ENCODE assay signal across 8 cellular contexts in the genomic region with DNA sequence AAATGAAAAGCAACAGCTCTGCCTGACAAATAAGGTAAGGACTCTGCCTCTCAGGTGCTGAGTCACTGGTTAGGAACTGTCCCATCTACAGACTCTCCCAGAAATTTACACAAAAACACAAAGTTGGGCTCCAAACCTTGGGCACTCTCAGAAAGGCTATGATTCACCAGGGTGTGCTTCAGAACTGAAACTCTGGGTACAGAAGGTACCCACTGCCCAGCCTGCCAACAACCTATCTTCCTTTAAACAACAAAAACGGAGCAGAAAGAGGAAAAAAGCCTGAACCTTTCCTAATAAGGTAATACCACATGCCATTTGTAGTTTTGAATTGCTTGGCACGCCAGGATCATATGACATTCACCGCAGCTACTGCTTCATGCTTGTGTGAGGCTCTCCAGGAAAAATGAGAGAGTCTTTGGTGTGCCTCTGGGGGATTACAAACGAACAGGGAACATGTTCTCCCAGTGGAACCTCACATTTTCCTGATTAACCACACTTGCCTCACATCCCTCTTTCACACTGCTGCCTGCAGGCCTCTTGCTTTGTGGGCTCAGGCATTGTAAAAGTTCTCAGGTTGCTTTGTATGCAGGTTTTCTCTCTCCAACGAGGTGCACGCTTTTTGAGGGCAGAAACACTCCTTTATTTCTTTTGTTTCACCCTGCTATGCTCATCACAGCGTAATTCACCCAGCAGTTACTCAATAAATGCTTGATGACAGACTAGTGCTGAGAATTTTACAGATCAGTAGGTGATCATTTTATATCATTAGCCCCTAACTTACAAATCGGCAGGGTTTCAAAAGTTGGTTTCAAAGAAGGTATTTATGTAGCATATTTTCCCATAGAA.
A peak's percentile ranks its signal among the peaks of the same experiment; 100 is the strongest.
DNase-seq lines count a peak whose midpoint lies in the region; ATAC-seq and FAIRE-seq lines count a peak whose summit lies in the region.

No MANE protein-coding gene starts in this region.

- H3K9me3 ChIP-seq in duodenal mucosa (ENCODE audit: control insufficient read depth in 1 of 2, low read length in 2 of 2), result no peaks in the 10 kb centered on the region

- DNase-seq in GM19239 (ENCODE audit: insufficient read length, low spot score) (no peak), NCI-H2107 treated with DMSO at 0.1 percent for 48 hours (lab: John Stamatoyannopoulos, UW; ENCODE audit: unreplicated experiment) (peak; percentile 95), mucosa of gallbladder (ENCODE audit: low spot score) (peak; percentile 44), HTR-8/SVneo (ENCODE audit: insufficient read length, low spot score) (no peak), COR-L47 (lab: John Stamatoyannopoulos, UW) (no peak)
- no peak for DNase-seq in activated effector memory CD4-positive, alpha-beta T cell treated with anti-CD3 and anti-CD28 coated beads, Interleukin-2, amount 50 U/mL, for 16 hours

- FAIRE-seq in GM19239 (lab: Jason Lieb, UNC) (peak; percentile 71), HTR-8/SVneo (lab: Jason Lieb, UNC) (no peak)

- H3K27me3 ChIP-seq in duodenal mucosa (ENCODE audit: control insufficient read depth in 1 of 2, insufficient read depth in 2 of 2, low read length in 2 of 2), result no peaks in the 10 kb centered on the region

- no peak overlapping the region for H3K27ac ChIP-seq in duodenal mucosa (ENCODE audit: low read depth, low read length)

- H3K4me1 ChIP-seq in duodenal mucosa (ENCODE audit: control insufficient read depth in 1 of 2, insufficient read depth in 2 of 2, low read length in 2 of 2), result peaks cover 48 to 54% of the 10 kb centered on the region in 2 donors

- no peaks in the 10 kb centered on the region for H3K36me3 ChIP-seq in duodenal mucosa (ENCODE audit: control insufficient read depth in 1 of 2, insufficient read depth in 2 of 2, low read length in 2 of 2)

- H3K9ac ChIP-seq in duodenal mucosa (ENCODE audit: low read depth in 1 of 2, low read length in 2 of 2), result peak overlapping the region; percentile 6 to 30

- ATAC-seq in GM19395 (IDR thresholded peaks at IDR 0.05; ENCODE audit: unreplicated experiment), result no peak

- no peak overlapping the region for H3K4me3 ChIP-seq in duodenal mucosa (ENCODE audit: low read depth in 1 of 2, low read length in 2 of 2)

Comparison
In these comparisons a context has a peak if more than half of its experiments do, and no peak if none do; other contexts are left out.
1. DNase-seq: peak in NCI-H2107 treated with DMSO at 0.1 percent for 48 hours (single experiment) and mucosa of gallbladder (single experiment); none in GM19239 (single experiment), HTR-8/SVneo (single experiment), activated effector memory CD4-positive, alpha-beta T cell treated with anti-CD3 and anti-CD28 coated beads, Interleukin-2, amount 50 U/mL, for 16 hours (single experiment) and COR-L47 (single experiment).